21 cellular contexts compared by ENCODE assay signal in the genomic region with DNA sequence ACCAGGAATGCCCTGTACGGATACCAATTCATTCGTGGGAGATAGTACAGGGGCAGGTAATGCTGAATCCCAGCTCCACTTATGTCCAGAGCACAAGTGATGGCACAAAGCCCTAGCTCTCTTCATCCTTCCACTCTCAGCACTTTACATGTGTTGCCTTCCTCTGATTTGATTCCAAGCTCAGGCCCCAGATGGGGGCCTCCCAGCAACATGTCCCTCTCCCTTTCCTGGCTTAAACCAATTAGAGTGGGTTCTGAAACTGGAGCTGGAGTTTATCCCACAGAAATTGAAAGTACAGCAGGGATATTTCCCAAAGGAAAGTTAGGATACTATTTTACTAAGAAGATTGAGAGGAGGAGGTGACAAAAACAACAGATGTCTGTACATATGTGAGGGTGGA.
DNase-seq lines count a peak whose midpoint lies in the region; ATAC-seq and TF ChIP-seq lines count a peak whose summit lies in the region.
"Had no signal": no experiment of that assay in that cellular context is flagged by ENCODE, and none has a peak within 500 bp of the region (broad histone marks: within the 10 kb centered on the region; RNA-seq: fewer than 3 reads in every experiment).

No MANE protein-coding gene starts in this region.

- intact Hi-C loops in PC-3 (cut with micrococcal nuclease) (no loop called here), vagina (cut with DNase I) (no loop called here)

- H3K4me3 Mint-ChIP-seq in glutamatergic neuron (ENCODE audit: unreplicated experiment), result no peak overlapping the region
- H3K4me3 Mint-ChIP-seq: CD8-positive, alpha-beta T cell had no signal

- peaks cover 40% of the 10 kb centered on the region for H3K4me1 Mint-ChIP-seq in glutamatergic neuron (ENCODE audit: low read depth, unreplicated experiment)

- POLR2A ChIA-PET in PC-3 (lab: Charles Lee; ENCODE audit: unreplicated experiment), result no interaction called here

- H4K20me1 ChIP-seq in PC-3 (ENCODE audit: low read length), result no peaks in the 10 kb centered on the region

- peaks cover 3% of the 10 kb centered on the region for H3K27me3 Mint-ChIP-seq in glutamatergic neuron (ENCODE audit: unreplicated experiment)

- H3K27ac ChIP-seq in PC-3 (ENCODE audit: low read length) (no peak overlapping the region), vagina (no peak overlapping the region)

- H3K9me3 ChIP-seq in PC-3 (ENCODE audit: low read length), result 0 out of 2 replicates have a peak, but pooled peaks cover 19% of the 10 kb centered on the region
- no peaks in the 10 kb centered on the region for H3K9me3 ChIP-seq in vagina

- H3K4me1 ChIP-seq in PC-3 (ENCODE audit: insufficient read depth, low read length) (no peaks in the 10 kb centered on the region), vagina (peaks cover 1% of the 10 kb centered on the region)

- CTCF ChIA-PET in PC-3 (lab: Charles Lee), result no interaction called here

- H3K27me3 ChIP-seq in PC-3 (ENCODE audit: low read length) (no peaks in the 10 kb centered on the region), vagina (no peaks in the 10 kb centered on the region)

- no peak for TF ChIP-seq POLR2A in vagina (IDR thresholded peaks at IDR 0.05)

- ATAC-seq in PC-3, result no peak
- ATAC-seq: CD8-positive, alpha-beta T cell; Panc1 had no signal

- H3K9ac ChIP-seq in PC-3 (ENCODE audit: low read length), result no peak overlapping the region

- peak overlapping the region; percentile 44 for H3K27ac Mint-ChIP-seq in glutamatergic neuron (ENCODE audit: unreplicated experiment)
- H3K27ac Mint-ChIP-seq: CD8-positive, alpha-beta T cell had no signal

- TF ChIP-seq CTCF in glutamatergic neuron (IDR thresholded peaks at IDR 0.05; ENCODE audit: partially characterized antibody, unreplicated experiment) (no peak), PC-3 (conservative IDR thresholded peaks at IDR 0.05; ENCODE audit: low read depth, low read length) (no peak), vagina (IDR thresholded peaks at IDR 0.05) (no peak)

- no peaks in the 10 kb centered on the region for H3K36me3 Mint-ChIP-seq in glutamatergic neuron (ENCODE audit: unreplicated experiment)
- H3K36me3 Mint-ChIP-seq: CD8-positive, alpha-beta T cell had no signal

- no peak overlapping the region for H3K4me3 ChIP-seq in PC-3 (ENCODE audit: low read length)
- H3K4me3 ChIP-seq in vagina, result no peak overlapping the region

- DNase-seq in D341Med (ENCODE audit: low spot score), result peak; percentile 79
- peak; percentile 82 for DNase-seq in NCI-H2171 (lab: John Stamatoyannopoulos, UW)
- peak; percentile 98 for DNase-seq in NCI-H82 (lab: John Stamatoyannopoulos, UW)
- DNase-seq in glutamatergic neuron, result no peak
- no peak for DNase-seq in pons (ENCODE audit: low spot score)
- no peak for DNase-seq in PC-3
- DNase-seq in islet precursor cell, result no peak
- no peak for DNase-seq in vagina (ENCODE audit: extremely low spot score in 2 of 2)
- DNase-seq: 8988T; C1 segment of cervical spinal cord; CD8-positive, alpha-beta T cell; DMS79; Karpas-422; MV-4-11; NCI-H1105 treated with DMSO at 0.1 percent for 48 hours; NCI-H187; NCI-H2227 treated with DMSO at 0.1 percent for 48 hours; NCI-H526 treated with DMSO at 0.1 percent for 48 hours; NK-92 treated with Interleukin-12 subunit alpha and Interleukin-12 subunit beta, amount 100 ng/mL, for 24 hours; SIG-M5 had no signal

- no peaks in the 10 kb centered on the region for H3K9me2 ChIP-seq in PC-3 (replicated peaks; ENCODE audit: low read length)

- H3F3A ChIP-seq in PC-3 (ENCODE audit: low read length, unreplicated experiment), result no peaks in the 10 kb centered on the region

- H3K4me2 ChIP-seq in PC-3 (ENCODE audit: low read length), result no peak overlapping the region

- H3K36me3 ChIP-seq in PC-3 (ENCODE audit: low read depth, low read length) (no peaks in the 10 kb centered on the region), vagina (no peaks in the 10 kb centered on the region)

- no peaks in the 10 kb centered on the region for H3K79me2 ChIP-seq in PC-3 (ENCODE audit: low read length)

- peaks cover 9% of the 10 kb centered on the region for H3K9me3 Mint-ChIP-seq in glutamatergic neuron (ENCODE audit: unreplicated experiment)
- H3K9me3 Mint-ChIP-seq: CD8-positive, alpha-beta T cell had no signal

- no TSS peak for BruUV-seq in PC-3 (replicated peaks; lab: Mats Ljungman, UMichigan)

- no peak overlapping the region for H2AFZ ChIP-seq in PC-3 (ENCODE audit: low read length)

Comparison
In these comparisons a context has a peak if more than half of its experiments do, and no peak if none do; other contexts are left out.
1. DNase-seq: peak in D341Med (single experiment), NCI-H2171 (single experiment) and NCI-H82 (single experiment); none in glutamatergic neuron (single experiment), pons (single experiment), PC-3 (single experiment), islet precursor cell (single experiment) and vagina (0 of 2).